In the genomic region with DNA sequence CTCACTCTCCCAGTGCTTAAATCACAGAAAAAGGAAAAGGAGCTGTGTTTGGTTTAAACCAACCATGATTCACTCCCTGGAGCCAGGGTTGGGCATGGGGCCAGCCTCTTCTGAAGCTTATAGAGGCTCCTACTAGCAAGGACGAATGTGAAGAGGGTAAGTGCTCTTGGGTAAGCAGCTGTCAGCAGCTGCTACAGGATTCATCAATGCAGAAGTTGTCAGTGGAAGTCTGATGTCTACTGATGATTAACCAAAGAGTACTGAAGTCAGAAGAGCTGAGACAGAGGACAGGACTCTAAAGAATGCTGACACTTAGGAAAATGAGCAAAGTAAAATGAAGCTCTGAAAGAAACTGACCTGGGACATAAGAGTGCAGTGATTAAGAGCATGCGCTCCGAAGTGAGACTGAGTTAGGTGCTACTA, we compare ENCODE assay signal across 1 cellular context.
TF ChIP-seq lines count a peak whose summit lies in the region.

No MANE protein-coding gene starts in this region.

TF ChIP-seq in K562, 482 proteins besides CTCF, POLR2A, EP300 and RAD21 (continued from another document):
- TF ChIP-seq, protein P1, sequence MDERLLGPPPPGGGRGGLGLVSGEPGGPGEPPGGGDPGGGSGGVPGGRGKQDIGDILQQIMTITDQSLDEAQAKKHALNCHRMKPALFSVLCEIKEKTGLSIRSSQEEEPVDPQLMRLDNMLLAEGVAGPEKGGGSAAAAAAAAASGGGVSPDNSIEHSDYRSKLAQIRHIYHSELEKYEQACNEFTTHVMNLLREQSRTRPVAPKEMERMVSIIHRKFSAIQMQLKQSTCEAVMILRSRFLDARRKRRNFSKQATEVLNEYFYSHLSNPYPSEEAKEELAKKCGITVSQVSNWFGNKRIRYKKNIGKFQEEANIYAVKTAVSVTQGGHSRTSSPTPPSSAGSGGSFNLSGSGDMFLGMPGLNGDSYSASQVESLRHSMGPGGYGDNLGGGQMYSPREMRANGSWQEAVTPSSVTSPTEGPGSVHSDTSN (CRISPR knock-in tag; IDR thresholded peaks at IDR 0.05; ENCODE audit: low read depth): no peak
- TF ChIP-seq, protein P1 (tag; conservative IDR thresholded peaks at IDR 0.05; ENCODE audit: low read depth): peak; percentile 46; the same call in 1 of the 2 replicates
- TF ChIP-seq ZNF316 (IDR thresholded peaks at IDR 0.05) (peak; percentile 54), MAFK (IDR thresholded peaks at IDR 0.05; ENCODE audit: low read length) (0 out of 2 replicates have a peak, but pooled peaks have one; percentile 17)
